27 cellular contexts compared by ENCODE assay signal in the genomic region with DNA sequence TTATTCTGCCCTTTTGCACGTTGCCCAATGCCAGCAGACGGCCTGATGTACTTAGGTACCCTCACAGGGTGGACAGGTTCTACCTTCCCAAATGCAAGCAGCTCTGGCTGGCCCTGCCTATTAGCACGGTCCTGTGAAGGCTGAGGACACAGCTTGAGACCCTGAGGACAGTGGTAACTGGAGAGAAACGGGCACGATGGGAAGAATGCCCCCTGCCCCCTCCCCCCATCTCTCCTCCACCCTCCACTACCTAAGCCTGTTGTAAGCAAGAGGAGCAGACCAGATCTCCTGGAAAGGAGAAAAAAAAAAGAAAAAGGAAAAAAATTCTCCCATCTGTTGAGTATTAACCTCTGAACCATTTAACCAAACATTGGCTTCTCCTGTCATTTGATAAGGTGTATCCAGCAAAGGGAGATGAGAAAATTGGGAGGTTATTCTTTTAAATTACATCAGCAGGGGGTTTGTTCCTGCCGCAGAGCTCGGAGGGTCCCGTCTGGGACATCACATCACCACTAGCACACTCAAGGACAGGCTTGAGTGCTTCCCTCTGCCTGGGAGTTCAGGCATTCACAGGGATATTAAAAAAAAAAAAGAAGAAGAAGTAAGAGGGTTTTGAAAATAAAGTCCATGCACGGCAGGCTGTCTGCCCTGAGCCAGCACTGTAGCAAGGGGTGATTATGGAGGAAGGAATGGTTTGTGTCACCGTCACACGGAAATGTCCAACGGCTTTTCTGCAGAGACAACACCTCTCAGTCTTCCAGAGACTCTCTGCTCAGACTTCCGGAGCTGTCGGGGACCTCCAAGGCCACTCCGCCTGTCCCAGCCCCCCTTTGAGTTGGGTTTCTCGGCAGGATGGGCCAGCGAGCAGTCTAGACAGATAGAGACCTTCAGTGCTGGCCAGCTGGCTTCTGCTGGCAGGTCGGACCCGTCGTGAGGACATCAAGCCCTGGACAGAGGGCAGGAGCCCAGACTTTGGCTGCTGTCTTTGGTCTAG. TPM values are rescaled to one million over a fixed set of nuclear protein-coding genes. Genes with fewer than 3 reads are reported as not detected.
DNase-seq lines count a peak whose midpoint lies in the region; ATAC-seq, FAIRE-seq and TF ChIP-seq lines count a peak whose summit lies in the region.
"Had no signal": no experiment of that assay in that cellular context is flagged by ENCODE, and none has a peak within 500 bp of the region (broad histone marks: within the 10 kb centered on the region; RNA-seq: fewer than 3 reads in every experiment).

No MANE protein-coding gene starts in this region.

- no peak for TF ChIP-seq CTCF in astrocyte (IDR thresholded peaks at IDR 0.05; ENCODE audit: insufficient read depth, low read depth, low read length)
- no peak for TF ChIP-seq CTCF in left ventricle myocardium inferior (IDR thresholded peaks at IDR 0.05; ENCODE audit: borderline replicate concordance)
- no peak for TF ChIP-seq CTCF in nephron progenitor cell (IDR thresholded peaks at IDR 0.05)
- no peak for TF ChIP-seq CTCF in stomach (IDR thresholded peaks at IDR 0.05)

- H3K27ac Mint-ChIP-seq in astrocyte (ENCODE audit: unreplicated experiment): no peak overlapping the region
- H3K27ac Mint-ChIP-seq in nephron progenitor cell: peak overlapping the region; percentile 88
- no peak overlapping the region for H3K27ac Mint-ChIP-seq in activated CD4-positive, alpha-beta T cell treated with anti-CD3 and anti-CD28 coated beads for 36 hours
- no peak overlapping the region for H3K27ac Mint-ChIP-seq in effector memory CD8-positive, alpha-beta T cell
- H3K27ac Mint-ChIP-seq: activated naive CD8-positive, alpha-beta T cell treated with anti-CD3 and anti-CD28 coated beads for 36 hours; memory B cell; T-helper 2 cell treated with Interferon-gamma antibody and Interleukin-4, amounts not matched to agents 5 μg/mL and 100 μg/mL, for 36 hours had no signal

- H3K79me2 ChIP-seq in astrocyte (ENCODE audit: insufficient read depth, low read length): no peaks in the 10 kb centered on the region

- no peak for TF ChIP-seq EP300 in stomach (IDR thresholded peaks at IDR 0.05)

- H3K9ac ChIP-seq in astrocyte (ENCODE audit: low read length): no peak overlapping the region

- H3K27ac ChIP-seq in astrocyte (ENCODE audit: low read depth, low read length) (no peak overlapping the region), left ventricle myocardium inferior (replicated peaks) (peak overlapping the region; percentile 27), stomach (no peak overlapping the region)
- H3K27ac ChIP-seq: dorsolateral prefrontal cortex, HL-60, PC-9, upper lobe of left lung had no signal

- POLR2A ChIA-PET in activated CD4-positive, alpha-beta T cell treated with anti-CD3 and anti-CD28 coated beads for 36 hours (lab: Charles Lee): interaction anchor here (0.7 kb wide), 1 partner anchor 114 kb away, joined by 3 read pairs; no protein-coding TSS in a partner anchor

- intact Hi-C loops in left ventricle myocardium inferior (cut with micrococcal nuclease): no loop called here
- intact Hi-C loops in stomach (cut with DNase I; ENCODE audit: low total_unique reads): no loop called here
- intact Hi-C loops in activated CD4-positive, alpha-beta T cell treated with anti-CD3 and anti-CD28 coated beads for 36 hours (cut with DNase I, micrococcal nuclease): no loop called here

- no peak for FAIRE-seq in astrocyte (lab: Jason Lieb, UNC)

- H3K9me3 Mint-ChIP-seq in astrocyte (ENCODE audit: unreplicated experiment) (no peaks in the 10 kb centered on the region), nephron progenitor cell (no peaks in the 10 kb centered on the region)
- no peaks in the 10 kb centered on the region for H3K9me3 Mint-ChIP-seq in activated CD4-positive, alpha-beta T cell treated with anti-CD3 and anti-CD28 coated beads for 36 hours (ENCODE audit: low read depth)
- no peaks in the 10 kb centered on the region for H3K9me3 Mint-ChIP-seq in effector memory CD8-positive, alpha-beta T cell
- H3K9me3 Mint-ChIP-seq: activated naive CD8-positive, alpha-beta T cell treated with anti-CD3 and anti-CD28 coated beads for 36 hours; CD4-positive, CD25-positive, alpha-beta regulatory T cell; memory B cell; T-helper 2 cell treated with Interferon-gamma antibody and Interleukin-4, amounts not matched to agents 5 μg/mL and 100 μg/mL, for 36 hours had no signal

- H3K4me1 Mint-ChIP-seq in astrocyte (ENCODE audit: low read depth, unreplicated experiment): no peaks in the 10 kb centered on the region
- H3K4me1 Mint-ChIP-seq in nephron progenitor cell: peaks cover 44% of the 10 kb centered on the region
- peaks cover 4% of the 10 kb centered on the region for H3K4me1 Mint-ChIP-seq in activated CD4-positive, alpha-beta T cell treated with anti-CD3 and anti-CD28 coated beads for 36 hours
- no peaks in the 10 kb centered on the region for H3K4me1 Mint-ChIP-seq in effector memory CD8-positive, alpha-beta T cell (ENCODE audit: low read depth in 2 of 2)
- H3K4me1 Mint-ChIP-seq: activated naive CD8-positive, alpha-beta T cell treated with anti-CD3 and anti-CD28 coated beads for 36 hours; CD4-positive, CD25-positive, alpha-beta regulatory T cell; memory B cell had no signal

- H3K4me3 ChIP-seq in H7 (ENCODE audit: insufficient read depth, low read depth, low read length) (no peak overlapping the region), astrocyte (ENCODE audit: insufficient read depth, low read depth, low read length) (no peak overlapping the region), left ventricle myocardium inferior (no peak overlapping the region), stomach (no peak overlapping the region)
- H3K4me3 ChIP-seq: dorsolateral prefrontal cortex, PC-9, upper lobe of left lung had no signal

- H3K4me3 Mint-ChIP-seq in astrocyte (ENCODE audit: unreplicated experiment) (no peak overlapping the region), nephron progenitor cell (peak overlapping the region; percentile 60)
- no peak overlapping the region for H3K4me3 Mint-ChIP-seq in activated CD4-positive, alpha-beta T cell treated with anti-CD3 and anti-CD28 coated beads for 36 hours
- H3K4me3 Mint-ChIP-seq in effector memory CD8-positive, alpha-beta T cell: no peak overlapping the region
- H3K4me3 Mint-ChIP-seq: activated naive CD8-positive, alpha-beta T cell treated with anti-CD3 and anti-CD28 coated beads for 36 hours; CD4-positive, CD25-positive, alpha-beta regulatory T cell; memory B cell; T-helper 2 cell treated with Interferon-gamma antibody and Interleukin-4, amounts not matched to agents 5 μg/mL and 100 μg/mL, for 36 hours had no signal

- H3K36me3 Mint-ChIP-seq in astrocyte (ENCODE audit: low read depth, unreplicated experiment) (no peaks in the 10 kb centered on the region), nephron progenitor cell (ENCODE audit: low read depth) (no peaks in the 10 kb centered on the region)
- no peaks in the 10 kb centered on the region for H3K36me3 Mint-ChIP-seq in activated CD4-positive, alpha-beta T cell treated with anti-CD3 and anti-CD28 coated beads for 36 hours (ENCODE audit: low read depth)
- peaks cover 2% of the 10 kb centered on the region for H3K36me3 Mint-ChIP-seq in effector memory CD8-positive, alpha-beta T cell (ENCODE audit: insufficient read depth)
- H3K36me3 Mint-ChIP-seq: activated naive CD8-positive, alpha-beta T cell treated with anti-CD3 and anti-CD28 coated beads for 36 hours; CD4-positive, CD25-positive, alpha-beta regulatory T cell; memory B cell had no signal

- 48 to 56% (median 53%) methylated on average over 17 to 20 of the region's 20 CpGs for WGBS in stomach, 5 donors

- CTCF ChIA-PET in activated CD4-positive, alpha-beta T cell treated with anti-CD3 and anti-CD28 coated beads for 36 hours (lab: Charles Lee): interaction anchor here (0.6 to 0.9 kb wide), 2 partner anchors 64 to 132 kb away, joined by 3 read pairs; no protein-coding TSS in a partner anchor

- ATAC-seq in activated CD4-positive, alpha-beta T cell treated with anti-CD3 and anti-CD28 coated beads for 36 hours: no peak
- ATAC-seq in effector memory CD8-positive, alpha-beta T cell (replicated peaks): no peak
- ATAC-seq: activated CD4-positive, CD25-positive, alpha-beta regulatory T cell treated with anti-CD3 and anti-CD28 coated beads, Interleukin-2, amount 50 U/mL, for 24 hours had no signal

- H2AFZ ChIP-seq in astrocyte (ENCODE audit: low read depth, low read length): no peak overlapping the region
- H2AFZ ChIP-seq: PC-9 had no signal

- H3K9me3 ChIP-seq in astrocyte (ENCODE audit: insufficient read depth, low read depth, low read length): no peaks in the 10 kb centered on the region
- no peaks in the 10 kb centered on the region for H3K9me3 ChIP-seq in left ventricle myocardium inferior (replicated peaks)
- no peaks in the 10 kb centered on the region for H3K9me3 ChIP-seq in stomach
- H3K9me3 ChIP-seq: upper lobe of left lung had no signal

- H3K27me3 Mint-ChIP-seq in astrocyte (ENCODE audit: low read depth, unreplicated experiment): peaks cover 27% of the 10 kb centered on the region
- H3K27me3 Mint-ChIP-seq in nephron progenitor cell (ENCODE audit: low read depth, poor library complexity): peaks cover 17% of the 10 kb centered on the region
- peaks cover 5% of the 10 kb centered on the region for H3K27me3 Mint-ChIP-seq in activated CD4-positive, alpha-beta T cell treated with anti-CD3 and anti-CD28 coated beads for 36 hours
- H3K27me3 Mint-ChIP-seq in effector memory CD8-positive, alpha-beta T cell: peaks cover 26 to 86% of the 10 kb centered on the region in 2 donors

- no peaks in the 10 kb centered on the region for H3K27me3 ChIP-seq in H7 (ENCODE audit: control insufficient read depth, insufficient read depth, low read length)
- peaks cover 7% of the 10 kb centered on the region for H3K27me3 ChIP-seq in astrocyte (ENCODE audit: insufficient read depth, low read length)
- H3K27me3 ChIP-seq in left ventricle myocardium inferior (ENCODE audit: low read depth): peaks cover 16% of the 10 kb centered on the region
- peaks cover 0 to 24% (median 0%) of the 10 kb centered on the region in 3 donors for H3K27me3 ChIP-seq in stomach
- H3K27me3 ChIP-seq: upper lobe of left lung had no signal

- H3K4me1 ChIP-seq in astrocyte (ENCODE audit: insufficient read depth, low read length) (no peaks in the 10 kb centered on the region), left ventricle myocardium inferior (peaks cover 22% of the 10 kb centered on the region), stomach (peaks cover 0 to 9% (median 2%) of the 10 kb centered on the region in 4 donors)
- H3K4me1 ChIP-seq: upper lobe of left lung had no signal

- no peaks in the 10 kb centered on the region for H4K20me1 ChIP-seq in astrocyte (ENCODE audit: insufficient read depth, low read length)

- peak overlapping the region; percentile 17 for H3K4me2 ChIP-seq in astrocyte (ENCODE audit: low read length)
- H3K4me2 ChIP-seq: PC-9 had no signal

- H3K36me3 ChIP-seq in H7 (replicated peaks; ENCODE audit: control insufficient read depth, insufficient read depth, low read length) (no peaks in the 10 kb centered on the region), astrocyte (ENCODE audit: insufficient read depth, low read length) (no peaks in the 10 kb centered on the region), left ventricle myocardium inferior (no peaks in the 10 kb centered on the region), stomach (no peaks in the 10 kb centered on the region)
- H3K36me3 ChIP-seq: upper lobe of left lung had no signal

- no peak for TF ChIP-seq POLR2A in stomach (IDR thresholded peaks at IDR 0.05)

- DNase-seq in H7: peak; percentile 68
- DNase-seq in astrocyte (ENCODE audit: low read depth): no peak
- peak; percentile 38 for DNase-seq in left ventricle myocardium inferior
- no peak for DNase-seq in nephron progenitor cell
- no peak for DNase-seq in stomach
- no peak for DNase-seq in activated CD4-positive, alpha-beta T cell treated with anti-CD3 and anti-CD28 coated beads for 36 hours
- no peak for DNase-seq in effector memory CD8-positive, alpha-beta T cell
- no peak for DNase-seq in LoVo (ENCODE audit: low spot score)
- DNase-seq: ACHN; activated naive CD8-positive, alpha-beta T cell treated with anti-CD3 and anti-CD28 coated beads for 36 hours; CD4-positive, CD25-positive, alpha-beta regulatory T cell; DMS53; dorsolateral prefrontal cortex; head of caudate nucleus; islet precursor cell; KBM-7; NCI-H2029 treated with DMSO at 0.1 percent for 48 hours; NCI-H748 treated with DMSO at 0.1 percent for 48 hours; PC-9; stimulated activated CD4-positive, alpha-beta T cell treated with anti-CD3 and anti-CD28 coated beads, Interleukin-15, amount 100 ng/mL, for 24 hours; stimulated activated naive CD4-positive, alpha-beta T cell; upper lobe of left lung had no signal

RNA-seq across cellular contexts. Expression of gene MEOX1, which starts 33.8 kb away (rescaled TPM):
- 0.18 TPM in 1 of 2 replicates, not detected in the other for total RNA-seq in H7 (2014; rRNA removed; shearing (Covaris generic))
- total RNA-seq in astrocyte (not detected in 2 replicates), left ventricle myocardium inferior (8.4 TPM), stomach (1 to 10 TPM in 2 of 5 donors, not detected in 3; 2.0 to 5.1 TPM)
- 1 to 10 TPM; 1.2 to 3.3 (median 2.6) TPM for polyA plus RNA-seq in stomach
- total RNA-seq in activated CD4-positive, alpha-beta T cell treated with anti-CD3 and anti-CD28 coated beads for 36 hours: under 1 TPM; 0.34 to 0.65 TPM
- total RNA-seq: dorsolateral prefrontal cortex, SK-MEL-5 had no signal

Comparison
In these comparisons a context has a peak if more than half of its experiments do, and no peak if none do; other contexts are left out.
1. DNase-seq: peak in H7 (single experiment) and left ventricle myocardium inferior (single experiment); none in astrocyte (single experiment), nephron progenitor cell (single experiment), stomach (single experiment), activated CD4-positive, alpha-beta T cell treated with anti-CD3 and anti-CD28 coated beads for 36 hours (single experiment), effector memory CD8-positive, alpha-beta T cell (0 of 3) and LoVo (single experiment).